Comparison of ENCODE assay signal across 7 cellular contexts in genomic region chr1:172532700-172533510, GRCh38. TPM values are rescaled to one million over a fixed set of nuclear protein-coding genes. Genes with fewer than 3 reads are reported as not detected.
DNase-seq lines count a peak whose midpoint lies in the region; ATAC-seq, FAIRE-seq and TF ChIP-seq lines count a peak whose summit lies in the region.

Gene SUCO, plus strand, starts transcription at chr1:172533150. Its CDS starts 286 bp downstream, at chr1:172533436.

- in situ Hi-C loops in astrocyte of the cerebellum (cut with HindIII; ENCODE audit: low sequenced_read_pairs), result no loop called here

- peak; percentile 83 for ATAC-seq in HG02981 (IDR thresholded peaks at IDR 0.05; ENCODE audit: unreplicated experiment)

- H3K4me3 ChIP-seq in astrocyte of the cerebellum (ENCODE audit: low read depth, low read length), result peak within 1 kb of the TSS; percentile 69

- peak; percentile 94 for DNase-seq in GM18507 (ENCODE audit: extremely low spot score, insufficient read length, low read depth)
- peak; percentile 93 for DNase-seq in NCI-H2029 treated with DMSO at 0.1 percent for 48 hours (lab: John Stamatoyannopoulos, UW)
- peak; percentile 99 for DNase-seq in T-helper 9 cell
- peak; percentile 97 for DNase-seq in astrocyte of the cerebellum (ENCODE audit: low read depth)
- DNase-seq in hepatic stellate cell (ENCODE audit: low spot score), result peak; percentile 93
- peak; percentile 95 for DNase-seq in renal cortical epithelial cell (ENCODE audit: low read depth)

- no peak for TF ChIP-seq CTCF in astrocyte of the cerebellum (IDR thresholded peaks at IDR 0.05; ENCODE audit: low read depth, low read length, missing control alignments)

- peak; percentile 99 for FAIRE-seq in GM18507 (lab: Jason Lieb, UNC)

RNA-seq across cellular contexts. Expression of gene SUCO, which starts in this region (rescaled TPM):
- 42.9 and 75.5 TPM in 2 replicates for total RNA-seq in renal cortical epithelial cell

Comparison
In these comparisons a context has a peak if more than half of its experiments do, and no peak if none do; other contexts are left out.
1. Peak in every context shown above with its lines: DNase-seq, ATAC-seq and H3K4me3 ChIP-seq.